Comparison of ENCODE assay signal across 16 cellular contexts in the genomic region with DNA sequence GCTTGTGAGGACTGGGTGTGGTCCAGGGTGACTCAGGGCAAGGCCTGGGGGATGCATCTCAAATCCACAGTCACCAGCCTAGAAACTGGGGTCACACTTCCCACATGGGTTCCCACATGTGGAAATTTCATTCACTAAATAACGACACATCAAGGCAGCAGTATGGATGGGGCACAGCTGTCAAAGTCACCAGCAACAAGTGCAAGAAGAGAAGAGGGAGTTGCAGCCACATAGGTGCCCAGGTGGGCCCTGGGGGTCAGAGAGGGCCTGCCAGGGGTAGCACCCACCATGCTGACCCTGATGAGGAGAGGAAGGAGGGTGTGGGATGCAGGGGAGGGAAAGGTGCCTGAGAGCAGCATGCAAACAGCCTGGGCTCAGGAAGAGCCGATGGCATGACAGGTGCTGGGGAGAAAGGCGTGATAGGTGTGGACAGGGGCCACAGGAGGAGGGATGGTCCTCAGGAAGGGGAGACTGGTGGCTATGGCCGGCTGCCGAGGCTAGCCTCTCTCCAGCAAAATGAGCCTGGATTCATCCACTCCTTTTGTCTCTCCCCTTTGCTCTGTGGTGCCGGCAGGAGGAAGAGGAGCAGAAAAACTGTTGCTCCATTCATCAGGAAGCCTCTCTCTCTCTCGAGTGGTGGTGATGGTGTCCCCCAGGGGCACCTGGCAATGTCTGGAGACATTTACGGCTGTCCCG. TPM values are rescaled to one million over a fixed set of nuclear protein-coding genes. Genes with fewer than 3 reads are reported as not detected.
DNase-seq lines count a peak whose midpoint lies in the region; ATAC-seq, FAIRE-seq and TF ChIP-seq lines count a peak whose summit lies in the region.
"Had no signal": no experiment of that assay in that cellular context is flagged by ENCODE, and none has a peak within 500 bp of the region (broad histone marks: within the 10 kb centered on the region; RNA-seq: fewer than 3 reads in every experiment).

No MANE protein-coding gene starts in this region.

- H3K9ac ChIP-seq in astrocyte (ENCODE audit: low read length), result no peak overlapping the region
- H3K9ac ChIP-seq: BLaER1 treated with 17β-estradiol and CSF1 and Interleukin-3, amounts not matched to agents 10 nM and 100 nM had no signal

- H3K4me3 Mint-ChIP-seq in activated CD4-positive, alpha-beta T cell treated with anti-CD3 and anti-CD28 coated beads for 36 hours, result peak overlapping the region; percentile 71
- H3K4me3 Mint-ChIP-seq in Calu3 (ENCODE audit: low read depth, unreplicated experiment) (peak overlapping the region; percentile 83), astrocyte (ENCODE audit: unreplicated experiment) (peak overlapping the region; percentile 56), nephron (peak overlapping the region; percentile 75 to 79 (median 76))

- H3K4me2 ChIP-seq in astrocyte (ENCODE audit: low read length), result no peak overlapping the region

- ATAC-seq in activated CD4-positive, alpha-beta T cell treated with anti-CD3 and anti-CD28 coated beads for 36 hours, result no peak

- no peak overlapping the region for H3K4me3 ChIP-seq in astrocyte (ENCODE audit: insufficient read depth, low read depth, low read length)
- H3K4me3 ChIP-seq: BLaER1 treated with 17β-estradiol and CSF1 and Interleukin-3, amounts not matched to agents 10 nM and 100 nM had no signal

- BruUV-seq in Calu3 (replicated peaks; lab: Mats Ljungman, UMichigan), result no TSS peak

- peaks cover 6% of the 10 kb centered on the region for H3K27me3 Mint-ChIP-seq in activated CD4-positive, alpha-beta T cell treated with anti-CD3 and anti-CD28 coated beads for 36 hours
- H3K27me3 Mint-ChIP-seq in Calu3 (ENCODE audit: unreplicated experiment) (peaks cover 90% of the 10 kb centered on the region), astrocyte (ENCODE audit: low read depth, unreplicated experiment) (peaks cover 48% of the 10 kb centered on the region), nephron (ENCODE audit: low read depth) (peaks cover 69% of the 10 kb centered on the region)

- H2AFZ ChIP-seq in astrocyte (ENCODE audit: low read depth, low read length), result no peak overlapping the region

- TF ChIP-seq CTCF in Calu3 (IDR thresholded peaks at IDR 0.05; ENCODE audit: unreplicated experiment) (no peak), astrocyte (IDR thresholded peaks at IDR 0.05; ENCODE audit: insufficient read depth, low read depth, low read length) (no peak), nephron (IDR thresholded peaks at IDR 0.05; ENCODE audit: unreplicated experiment in 3 of 3) (no peak)

- no peak overlapping the region for H3K27ac ChIP-seq in astrocyte (ENCODE audit: low read depth, low read length)
- H3K27ac ChIP-seq: BLaER1 treated with 17β-estradiol and CSF1 and Interleukin-3, amounts not matched to agents 10 nM and 100 nM had no signal

- H3K4me1 ChIP-seq in astrocyte (ENCODE audit: insufficient read depth, low read length), result peaks cover 2% of the 10 kb centered on the region

- no peaks in the 10 kb centered on the region for H3K36me3 Mint-ChIP-seq in activated CD4-positive, alpha-beta T cell treated with anti-CD3 and anti-CD28 coated beads for 36 hours (ENCODE audit: low read depth)
- H3K36me3 Mint-ChIP-seq in Calu3 (ENCODE audit: insufficient read depth, unreplicated experiment) (peaks cover 28% of the 10 kb centered on the region), astrocyte (ENCODE audit: low read depth, unreplicated experiment) (no peaks in the 10 kb centered on the region), nephron (ENCODE audit: low read depth) (no peaks in the 10 kb centered on the region)

- H3K27ac Mint-ChIP-seq in activated CD4-positive, alpha-beta T cell treated with anti-CD3 and anti-CD28 coated beads for 36 hours, result no peak overlapping the region
- no peak overlapping the region for H3K27ac Mint-ChIP-seq in Calu3 (ENCODE audit: unreplicated experiment)
- no peak overlapping the region for H3K27ac Mint-ChIP-seq in astrocyte (ENCODE audit: unreplicated experiment)
- no peak overlapping the region for H3K27ac Mint-ChIP-seq in nephron
- H3K27ac Mint-ChIP-seq: dendritic cell treated with granulocyte-macrophage colony-stimulating factor and Interleukin-4, amounts not matched to agents 40 ng/mL and 50 ng/mL, for 4 days had no signal

- H3K27me3 ChIP-seq in astrocyte (ENCODE audit: insufficient read depth, low read length), result peaks cover 19% of the 10 kb centered on the region

- H3K36me3 ChIP-seq in astrocyte (ENCODE audit: insufficient read depth, low read length), result no peaks in the 10 kb centered on the region
- H3K36me3 ChIP-seq: BLaER1 treated with 17β-estradiol and CSF1 and Interleukin-3, amounts not matched to agents 10 nM and 100 nM had no signal

- H3K4me1 Mint-ChIP-seq in activated CD4-positive, alpha-beta T cell treated with anti-CD3 and anti-CD28 coated beads for 36 hours, result no peaks in the 10 kb centered on the region
- H3K4me1 Mint-ChIP-seq in Calu3 (ENCODE audit: low read depth, unreplicated experiment) (peaks cover 15% of the 10 kb centered on the region), astrocyte (ENCODE audit: low read depth, unreplicated experiment) (no peaks in the 10 kb centered on the region), nephron (no peaks in the 10 kb centered on the region)

- peaks cover 3% of the 10 kb centered on the region for H4K20me1 ChIP-seq in astrocyte (ENCODE audit: insufficient read depth, low read length)
- H4K20me1 ChIP-seq: BLaER1 treated with 17β-estradiol and CSF1 and Interleukin-3, amounts not matched to agents 10 nM and 100 nM had no signal

- no peaks in the 10 kb centered on the region for H3K79me2 ChIP-seq in astrocyte (ENCODE audit: insufficient read depth, low read length)

- intact Hi-C loops in activated CD4-positive, alpha-beta T cell treated with anti-CD3 and anti-CD28 coated beads for 36 hours (cut with DNase I, micrococcal nuclease), result loop anchor here (2.0 to 10.0 kb wide), 2 partner anchors 323 to 405 kb away; no protein-coding TSS in a partner anchor
- intact Hi-C loops in Calu3 (cut with micrococcal nuclease; ENCODE audit: unreplicated experiment), result no loop called here

- H3K9me3 ChIP-seq in astrocyte (ENCODE audit: insufficient read depth, low read depth, low read length), result no peaks in the 10 kb centered on the region
- H3K9me3 ChIP-seq: BLaER1 treated with 17β-estradiol and CSF1 and Interleukin-3, amounts not matched to agents 10 nM and 100 nM had no signal

- FAIRE-seq in astrocyte (lab: Jason Lieb, UNC), result no peak
- FAIRE-seq: H1 had no signal

- POLR2A ChIA-PET in activated CD4-positive, alpha-beta T cell treated with anti-CD3 and anti-CD28 coated beads for 36 hours (lab: Charles Lee), result no interaction called here

- CTCF ChIA-PET in activated CD4-positive, alpha-beta T cell treated with anti-CD3 and anti-CD28 coated beads for 36 hours (lab: Charles Lee), result no interaction called here
- CTCF ChIA-PET in Calu3 (lab: Charles Lee), result no interaction called here

- DNase-seq in activated CD4-positive, alpha-beta T cell treated with anti-CD3 and anti-CD28 coated beads for 36 hours, result no peak
- no peak for DNase-seq in activated CD4-positive, alpha-beta T cell treated with anti-CD3 and anti-CD28 coated beads for 4 hours
- DNase-seq in Calu3 (no peak), astrocyte (ENCODE audit: low read depth) (no peak), LoVo (ENCODE audit: low spot score) (no peak), NCI-H2196 treated with DMSO at 0.1 percent for 48 hours (lab: John Stamatoyannopoulos, UW; ENCODE audit: unreplicated experiment) (no peak), NCI-H1092 treated with DMSO at 0.1 percent for 48 hours (lab: John Stamatoyannopoulos, UW) (no peak)
- DNase-seq: MV-4-11; NCI-H2029 treated with DMSO at 0.1 percent for 48 hours; SHP77; stimulated activated CD4-positive, alpha-beta T cell treated with anti-CD3 and anti-CD28 coated beads, Interleukin-12 subunit alpha, Interleukin-12 subunit beta, amount 100 ng/mL, for 4 hours; trophoblast cell had no signal

- no peaks in the 10 kb centered on the region for H3K9me3 Mint-ChIP-seq in activated CD4-positive, alpha-beta T cell treated with anti-CD3 and anti-CD28 coated beads for 36 hours (ENCODE audit: low read depth)
- no peaks in the 10 kb centered on the region for H3K9me3 Mint-ChIP-seq in Calu3 (ENCODE audit: low read depth, unreplicated experiment)
- H3K9me3 Mint-ChIP-seq in astrocyte (ENCODE audit: unreplicated experiment), result no peaks in the 10 kb centered on the region
- H3K9me3 Mint-ChIP-seq in nephron, result no peaks in the 10 kb centered on the region
- H3K9me3 Mint-ChIP-seq: dendritic cell treated with granulocyte-macrophage colony-stimulating factor and Interleukin-4, amounts not matched to agents 40 ng/mL and 50 ng/mL, for 4 days had no signal

RNA-seq across cellular contexts. Expression of a gene that starts 22.3 kb away (rescaled TPM):
- 10 to 100 TPM; 22.4 to 24.8 TPM for total RNA-seq in activated CD4-positive, alpha-beta T cell treated with anti-CD3 and anti-CD28 coated beads for 36 hours
- total RNA-seq in Calu3 (2022) (35.0 and 39.6 TPM in 2 replicates), astrocyte (33.3 and 33.7 TPM in 2 replicates)

RNA-seq across cellular contexts. Expression of a gene that starts 29.4 kb away (rescaled TPM):
- total RNA-seq in activated CD4-positive, alpha-beta T cell treated with anti-CD3 and anti-CD28 coated beads for 36 hours, result 1 to 10 TPM; 2.2 to 2.3 TPM
- total RNA-seq in Calu3 (2022) (4.1 and 4.2 TPM in 2 replicates), astrocyte (1.9 and 2.9 TPM in 2 replicates)
